Comparison of ENCODE assay signal across 1 cellular context in genomic region chrX:133265331-133265730, GRCh38.
A peak's percentile ranks its signal among the peaks of the same experiment; 100 is the strongest.
TF ChIP-seq lines count a peak whose summit lies in the region.

No MANE protein-coding gene starts in this region.

TF ChIP-seq in H1, 55 proteins besides CTCF, POLR2A, EP300 and RAD21:
- peak; percentile 92 for TF ChIP-seq TEAD4 (IDR thresholded peaks at IDR 0.05; ENCODE audit: low read depth, low read length)
- peak; percentile 61 for TF ChIP-seq CTBP2 (IDR thresholded peaks at IDR 0.05; ENCODE audit: borderline replicate concordance, insufficient read depth, insufficient read length, low read length)
- 0 out of 2 replicates have a peak, but pooled peaks have one; percentile 13 for TF ChIP-seq CHD2 (IDR thresholded peaks at IDR 0.05; ENCODE audit: low read length)
- 0 out of 2 replicates have a peak, but pooled peaks have one; percentile 54 for TF ChIP-seq SP1 (IDR thresholded peaks at IDR 0.05; ENCODE audit: low read depth, low read length)
- no peak for TF ChIP-seq SIX5 (IDR thresholded peaks at IDR 0.05; ENCODE audit: low read depth, low read length)
- TF ChIP-seq RXRA (IDR thresholded peaks at IDR 0.05; ENCODE audit: insufficient read depth, low read depth, low read length) = peak; percentile 97
- no peak for TF ChIP-seq RFX5 (IDR thresholded peaks at IDR 0.05; ENCODE audit: borderline replicate concordance, low read depth, low read length)
- TF ChIP-seq KDM1A (IDR thresholded peaks at IDR 0.05; ENCODE audit: borderline replicate concordance, low read length) = no peak
- TF ChIP-seq EGR1 (IDR thresholded peaks at IDR 0.05; ENCODE audit: borderline replicate concordance, low read depth, low read length) = no peak
